12 cellular contexts compared by ENCODE assay signal in the genomic region with DNA sequence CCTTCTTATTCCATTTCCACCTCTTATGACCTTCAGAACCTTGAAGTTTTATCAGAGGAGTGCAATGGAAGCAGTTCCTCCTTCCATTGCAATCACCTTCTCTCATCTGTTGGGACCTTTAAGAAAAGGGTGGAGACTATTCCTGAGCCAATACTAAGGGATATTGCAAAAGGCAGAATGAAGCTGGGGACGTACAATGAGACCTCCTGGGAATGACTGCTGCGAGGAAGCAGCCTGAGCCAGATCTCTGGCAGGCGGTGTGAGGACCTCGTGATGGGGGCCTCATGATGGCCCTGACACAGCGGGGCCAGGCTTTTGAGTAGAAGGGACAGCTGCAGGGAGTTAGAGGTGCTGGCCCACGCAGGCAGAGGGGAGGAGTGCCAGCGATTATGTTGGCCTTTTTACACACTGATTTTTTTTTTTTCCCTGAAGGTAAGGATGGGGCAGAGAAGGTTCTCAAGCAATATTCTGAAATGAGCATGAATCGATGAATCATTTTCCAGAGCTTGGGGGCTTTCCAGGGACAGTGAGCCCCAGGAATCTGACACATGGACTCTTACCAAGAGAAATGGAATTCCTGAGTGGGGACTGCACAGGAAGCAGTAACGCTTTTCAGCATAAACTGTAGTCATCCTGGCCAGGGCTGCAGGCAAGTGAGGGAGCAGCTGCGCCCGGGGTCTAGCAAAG. TPM values are rescaled to one million over a fixed set of nuclear protein-coding genes. Genes with fewer than 3 reads are reported as not detected.
DNase-seq lines count a peak whose midpoint lies in the region; ATAC-seq and TF ChIP-seq lines count a peak whose summit lies in the region.
"Had no signal": no experiment of that assay in that cellular context is flagged by ENCODE, and none has a peak within 500 bp of the region (broad histone marks: within the 10 kb centered on the region; RNA-seq: fewer than 3 reads in every experiment).

No MANE protein-coding gene starts in this region.

- H3K4me1 Mint-ChIP-seq in activated T-helper 2 cell treated with anti-CD3 and anti-CD28 coated beads, Interferon-gamma antibody, Interleukin-2, Interleukin-4, amounts not matched to agents 10 μg/mL and 5 μg/mL and 100 μg/mL, durations not matched to agents 14 hours and 24 hours and 36 hours (ENCODE audit: low read depth) = no peaks in the 10 kb centered on the region
- H3K4me1 Mint-ChIP-seq: IgD-negative memory B cell had no signal

- H3K9ac ChIP-seq in SK-N-MC (ENCODE audit: insufficient read length) = peak overlapping the region; percentile 25

- H3K4me3 ChIP-seq in AG10803 (ENCODE audit: low read length) (peak overlapping the region; percentile 35), SK-N-MC (peak overlapping the region; percentile 13), fibroblast of pulmonary artery (replicated peaks; ENCODE audit: low read depth, low read length) (peak overlapping the region; percentile 24)

- H3K4me3 Mint-ChIP-seq in activated T-helper 2 cell treated with anti-CD3 and anti-CD28 coated beads, Interferon-gamma antibody, Interleukin-2, Interleukin-4, amounts not matched to agents 10 μg/mL and 5 μg/mL and 100 μg/mL, durations not matched to agents 14 hours and 24 hours and 36 hours (ENCODE audit: low read depth) = no peak overlapping the region
- H3K4me3 Mint-ChIP-seq: activated naive CD4-positive, alpha-beta T cell treated with anti-CD3 and anti-CD28 coated beads for 36 hours; IgD-negative memory B cell had no signal

- H3K36me3 Mint-ChIP-seq in activated T-helper 2 cell treated with anti-CD3 and anti-CD28 coated beads, Interferon-gamma antibody, Interleukin-2, Interleukin-4, amounts not matched to agents 10 μg/mL and 5 μg/mL and 100 μg/mL, durations not matched to agents 14 hours and 24 hours and 36 hours (ENCODE audit: low read depth) = no peaks in the 10 kb centered on the region

- TF ChIP-seq CTCF in AG10803 (conservative IDR thresholded peaks at IDR 0.05; ENCODE audit: low read length) = no peak
- TF ChIP-seq CTCF in fibroblast of pulmonary artery (IDR thresholded peaks at IDR 0.05; ENCODE audit: low read length, missing control alignments) = no peak

- ATAC-seq in GM21381 (IDR thresholded peaks at IDR 0.05; ENCODE audit: unreplicated experiment) = no peak
- no peak for ATAC-seq in GM19397 (IDR thresholded peaks at IDR 0.05; ENCODE audit: unreplicated experiment)

- no peaks in the 10 kb centered on the region for H3K9me3 ChIP-seq in SK-N-MC (ENCODE audit: low read depth, low read length)

- DNase-seq in AG10803 (ENCODE audit: low read depth) (peak; percentile 97), SK-N-MC (ENCODE audit: low read depth, low spot score) (no peak), fibroblast of pulmonary artery (ENCODE audit: low read depth) (peak; percentile 92), non-pigmented ciliary epithelial cell (ENCODE audit: low read depth) (peak; percentile 85), middle frontal gyrus (ENCODE audit: extremely low spot score, low spot score) (no peak)
- DNase-seq in activated T-helper 2 cell treated with anti-CD3 and anti-CD28 coated beads, Interferon-gamma antibody, Interleukin-2, Interleukin-4, amounts not matched to agents 10 μg/mL and 5 μg/mL and 100 μg/mL, durations not matched to agents 14 hours and 24 hours and 36 hours (ENCODE audit: low spot score) = no peak
- DNase-seq: activated naive CD4-positive, alpha-beta T cell treated with anti-CD3 and anti-CD28 coated beads for 36 hours; DMS 273 treated with DMSO at 0.1 percent for 48 hours; RPMI8226 had no signal

- H3K27me3 Mint-ChIP-seq in activated T-helper 2 cell treated with anti-CD3 and anti-CD28 coated beads, Interferon-gamma antibody, Interleukin-2, Interleukin-4, amounts not matched to agents 10 μg/mL and 5 μg/mL and 100 μg/mL, durations not matched to agents 14 hours and 24 hours and 36 hours (ENCODE audit: low read depth) = peaks cover 6% of the 10 kb centered on the region

- intact Hi-C loops in activated T-helper 2 cell treated with anti-CD3 and anti-CD28 coated beads, Interferon-gamma antibody, Interleukin-2, Interleukin-4, amounts not matched to agents 10 μg/mL and 5 μg/mL and 100 μg/mL, durations not matched to agents 14 hours and 24 hours and 36 hours (cut with micrococcal nuclease) = no loop called here

- no peak overlapping the region for H3K27ac Mint-ChIP-seq in activated T-helper 2 cell treated with anti-CD3 and anti-CD28 coated beads, Interferon-gamma antibody, Interleukin-2, Interleukin-4, amounts not matched to agents 10 μg/mL and 5 μg/mL and 100 μg/mL, durations not matched to agents 14 hours and 24 hours and 36 hours
- H3K27ac Mint-ChIP-seq: activated naive CD4-positive, alpha-beta T cell treated with anti-CD3 and anti-CD28 coated beads for 36 hours; IgD-negative memory B cell had no signal

- H3K27ac ChIP-seq in SK-N-MC = peak overlapping the region; percentile 38; the same call in 1 of the 2 replicates

- no peaks in the 10 kb centered on the region for H3K9me3 Mint-ChIP-seq in activated T-helper 2 cell treated with anti-CD3 and anti-CD28 coated beads, Interferon-gamma antibody, Interleukin-2, Interleukin-4, amounts not matched to agents 10 μg/mL and 5 μg/mL and 100 μg/mL, durations not matched to agents 14 hours and 24 hours and 36 hours
- H3K9me3 Mint-ChIP-seq: activated naive CD4-positive, alpha-beta T cell treated with anti-CD3 and anti-CD28 coated beads for 36 hours had no signal

- no peaks in the 10 kb centered on the region for H3K36me3 ChIP-seq in SK-N-MC (ENCODE audit: insufficient read depth, low read length)

RNA-seq across cellular contexts. Expression of a gene that starts 40.0 kb away (rescaled TPM):
- total RNA-seq in activated T-helper 2 cell treated with anti-CD3 and anti-CD28 coated beads, Interferon-gamma antibody, Interleukin-2, Interleukin-4, amounts not matched to agents 10 μg/mL and 5 μg/mL and 100 μg/mL, durations not matched to agents 14 hours and 24 hours and 36 hours = 26.9 and 27.3 TPM in 2 replicates

Comparison
In these comparisons a context has a peak if more than half of its experiments do, and no peak if none do; other contexts are left out.
1. DNase-seq: peak in AG10803 (single experiment), fibroblast of pulmonary artery (single experiment) and non-pigmented ciliary epithelial cell (single experiment); none in SK-N-MC (single experiment), activated T-helper 2 cell treated with anti-CD3 and anti-CD28 coated beads, Interferon-gamma antibody, Interleukin-2, Interleukin-4, amounts not matched to agents 10 μg/mL and 5 μg/mL and 100 μg/mL, durations not matched to agents 14 hours and 24 hours and 36 hours (single experiment) and middle frontal gyrus (single experiment).
2. Peak in every context shown above with its lines, with median percentiles within 50 percentile points of each other: H3K4me3 ChIP-seq.